Comparison of ENCODE assay signal across 19 cellular contexts in the genomic region with DNA sequence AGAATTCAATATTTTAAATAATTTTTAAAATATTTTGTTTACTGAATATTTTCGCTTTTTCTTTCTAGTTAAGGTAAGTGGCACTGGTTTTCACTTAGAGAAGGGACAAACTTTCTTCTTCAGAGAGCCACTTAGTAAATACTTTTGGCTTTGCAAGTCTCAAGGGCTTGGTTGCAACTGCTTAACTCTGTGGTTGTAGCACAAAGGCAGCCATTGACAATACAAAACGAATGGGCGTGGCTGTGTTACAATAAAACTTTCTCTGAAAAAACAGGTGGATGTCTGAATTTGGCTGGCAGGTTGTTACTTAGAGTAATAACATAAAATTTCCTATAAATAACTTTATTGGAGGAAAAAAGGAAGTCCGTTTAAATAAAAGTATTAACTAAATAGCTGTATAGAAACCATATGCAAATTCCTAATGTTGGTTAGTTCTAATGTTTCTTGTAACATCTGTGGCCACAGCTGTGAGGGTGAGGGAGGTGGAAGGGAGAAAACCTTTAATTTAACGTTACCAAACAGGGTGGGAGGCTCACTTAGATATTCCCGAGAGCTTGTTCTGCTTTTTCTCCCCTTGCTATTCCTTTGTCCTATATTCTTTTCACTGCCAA.
DNase-seq lines count a peak whose midpoint lies in the region; ATAC-seq lines count a peak whose summit lies in the region.
"Had no signal": no experiment of that assay in that cellular context is flagged by ENCODE, and none has a peak within 500 bp of the region (broad histone marks: within the 10 kb centered on the region; RNA-seq: fewer than 3 reads in every experiment).

No MANE protein-coding gene starts in this region.

- no peak overlapping the region for H3K4me3 ChIP-seq in aorta (ENCODE audit: low read length in 2 of 2)
- H3K4me3 ChIP-seq: GM23248, Peyer's patch, right lobe of liver had no signal

- H3K27ac Mint-ChIP-seq in naive thymus-derived CD8-positive, alpha-beta T cell, result no peak overlapping the region
- H3K27ac Mint-ChIP-seq: activated naive CD4-positive, alpha-beta T cell treated with anti-CD3 and anti-CD28 coated beads for 36 hours; effector memory CD8-positive, alpha-beta T cell; natural killer cell treated with Interleukin-12 subunit alpha and Interleukin-12 subunit beta and Interleukin-15 and Interleukin-18, amount 100 ng/mL, for 72 hours had no signal

- no peaks in the 10 kb centered on the region for H3K9me3 Mint-ChIP-seq in naive thymus-derived CD8-positive, alpha-beta T cell
- H3K9me3 Mint-ChIP-seq: activated naive CD4-positive, alpha-beta T cell treated with anti-CD3 and anti-CD28 coated beads for 36 hours; natural killer cell treated with Interleukin-12 subunit alpha and Interleukin-12 subunit beta and Interleukin-15 and Interleukin-18, amount 100 ng/mL, for 72 hours had no signal

- H3K4me1 ChIP-seq in aorta (ENCODE audit: control insufficient read depth in 1 of 2, insufficient read depth in 2 of 2, low read length in 2 of 2), result no peaks in the 10 kb centered on the region
- H3K4me1 ChIP-seq: Peyer's patch, right lobe of liver had no signal

- in situ Hi-C loops in SK-MEL-5 (cut with HindIII; ENCODE audit: low pct_unique_long_range_greater_than_20kb, low sequenced_read_pairs), result no loop called here

- H3K9me3 ChIP-seq in aorta (ENCODE audit: control insufficient read depth, low read length), result no peaks in the 10 kb centered on the region
- H3K9me3 ChIP-seq: Peyer's patch, right lobe of liver had no signal

- H3K27me3 Mint-ChIP-seq in naive thymus-derived CD8-positive, alpha-beta T cell, result peaks cover 0 to 1% (median 0%) of the 10 kb centered on the region in 5 donors

- no peak overlapping the region for H3K27ac ChIP-seq in aorta (ENCODE audit: low read depth in 1 of 2, low read length in 2 of 2)
- H3K27ac ChIP-seq: GM23248, Peyer's patch, right lobe of liver had no signal

- WGBS in aorta, 2 donors, result 90 to 92% methylated on average over 6 of the region's 6 CpGs

- no peaks in the 10 kb centered on the region for H3K27me3 ChIP-seq in aorta (ENCODE audit: control insufficient read depth in 1 of 2, insufficient read depth in 2 of 2, low read length in 1 of 2)
- H3K27me3 ChIP-seq: Peyer's patch, right lobe of liver had no signal

- no peak overlapping the region for H3K4me3 Mint-ChIP-seq in naive thymus-derived CD8-positive, alpha-beta T cell
- H3K4me3 Mint-ChIP-seq: activated naive CD4-positive, alpha-beta T cell treated with anti-CD3 and anti-CD28 coated beads for 36 hours; effector memory CD8-positive, alpha-beta T cell; natural killer cell treated with Interleukin-12 subunit alpha and Interleukin-12 subunit beta and Interleukin-15 and Interleukin-18, amount 100 ng/mL, for 72 hours had no signal

- DNase-seq in SK-MEL-5 (ENCODE audit: low read depth, low spot score) (peak; percentile 50), posterior cingulate gyrus (no peak), H4 (ENCODE audit: low spot score) (no peak), aorta (no peak)
- DNase-seq in naive thymus-derived CD8-positive, alpha-beta T cell, result no peak
- DNase-seq: activated CD4-positive, CD25-positive, alpha-beta regulatory T cell treated with anti-CD3 and anti-CD28 coated beads, Interleukin-2, amount 50 U/mL, for 72 hours; activated CD8-positive, alpha-beta memory T cell treated with anti-CD3 and anti-CD28 coated beads, Interleukin-2, amount 50 U/mL, for 48 hours; activated naive CD4-positive, alpha-beta T cell treated with anti-CD3 and anti-CD28 coated beads for 36 hours; C1 segment of cervical spinal cord; effector memory CD8-positive, alpha-beta T cell; GM23248; Peyer's patch; right lobe of liver; stimulated activated CD4-positive, alpha-beta T cell treated with anti-CD3 and anti-CD28 coated beads, Interleukin-2, amount 100 ng/mL, for 48 hours had no signal

- H3K36me3 Mint-ChIP-seq in naive thymus-derived CD8-positive, alpha-beta T cell, result no peaks in the 10 kb centered on the region
- H3K36me3 Mint-ChIP-seq: natural killer cell treated with Interleukin-12 subunit alpha and Interleukin-12 subunit beta and Interleukin-15 and Interleukin-18, amount 100 ng/mL, for 72 hours had no signal

- POLR2A ChIA-PET in naive thymus-derived CD8-positive, alpha-beta T cell (lab: Charles Lee), result no interaction called here

- no peaks in the 10 kb centered on the region for H3K4me1 Mint-ChIP-seq in naive thymus-derived CD8-positive, alpha-beta T cell

- intact Hi-C loops in posterior cingulate gyrus (cut with DNase I), result no loop called here
- intact Hi-C loops in aorta (cut with DNase I), result no loop called here

- H3K36me3 ChIP-seq in aorta (ENCODE audit: control insufficient read depth in 1 of 2, insufficient read depth in 2 of 2, low read length in 1 of 2), result no peaks in the 10 kb centered on the region
- H3K36me3 ChIP-seq: Peyer's patch, right lobe of liver had no signal

- ATAC-seq in GM18909 (IDR thresholded peaks at IDR 0.05; ENCODE audit: poor library complexity, unreplicated experiment) (peak; percentile 56), GM21528 (IDR thresholded peaks at IDR 0.05; ENCODE audit: low FRiP score, unreplicated experiment) (peak; percentile 81), HG03139 (IDR thresholded peaks at IDR 0.05; ENCODE audit: unreplicated experiment) (peak; percentile 67), aorta (ENCODE audit: low FRiP score) (no peak)
- ATAC-seq in naive thymus-derived CD8-positive, alpha-beta T cell, result no peak
- ATAC-seq: effector memory CD8-positive, alpha-beta T cell; HepG2; natural killer cell treated with Interleukin-12 subunit alpha and Interleukin-12 subunit beta and Interleukin-15 and Interleukin-18, amount 100 ng/mL, for 72 hours; right lobe of liver had no signal

Comparison
In these comparisons a context has a peak if more than half of its experiments do, and no peak if none do; other contexts are left out.
1. ATAC-seq: peak in GM18909 (single experiment), GM21528 (single experiment) and HG03139 (single experiment); none in naive thymus-derived CD8-positive, alpha-beta T cell (0 of 2) and aorta (single experiment).